In the genomic region with DNA sequence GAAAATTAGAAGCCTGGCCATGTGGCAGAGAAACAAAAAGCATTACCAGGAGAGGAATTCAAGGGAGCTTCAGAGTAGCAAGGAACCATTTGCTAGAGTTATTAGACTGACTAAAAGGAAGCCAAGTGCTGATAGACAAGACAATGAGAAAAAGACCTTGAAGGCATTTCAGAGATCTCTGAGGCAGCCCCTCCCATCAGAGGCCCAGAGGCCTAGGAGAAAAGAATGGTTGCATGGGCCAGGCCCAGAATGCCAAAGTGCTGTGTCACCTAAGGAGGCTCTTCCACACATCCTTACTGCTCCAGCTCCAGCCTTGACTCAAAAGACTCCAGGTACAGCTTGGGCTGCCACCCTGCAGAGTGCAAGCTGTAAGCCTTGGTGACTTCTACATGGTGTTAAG, we compare ENCODE assay signal across 25 cellular contexts.
A peak's percentile ranks its signal among the peaks of the same experiment; 100 is the strongest.
DNase-seq lines count a peak whose midpoint lies in the region; ATAC-seq and TF ChIP-seq lines count a peak whose summit lies in the region.
"Had no signal": no experiment of that assay in that cellular context is flagged by ENCODE, and none has a peak within 500 bp of the region (broad histone marks: within the 10 kb centered on the region; RNA-seq: fewer than 3 reads in every experiment).

No MANE protein-coding gene starts in this region.

- peak; percentile 39 for DNase-seq in AG20443 (ENCODE audit: low spot score)
- DNase-seq in mammary epithelial cell = no peak
- peak; percentile 40 for DNase-seq in iris pigment epithelial cell (ENCODE audit: low read depth)
- DNase-seq: activated CD4-positive, alpha-beta T cell treated with anti-CD3 and anti-CD28 coated beads for 4 hours; activated naive CD8-positive, alpha-beta T cell treated with anti-CD3 and anti-CD28 coated beads, Interleukin-2, amount 10 ng/mL, durations not matched to agents 7 days and 5 days; cortex of kidney; gastrocnemius medialis; GF-D8; Kasumi-1; left colon; midbrain; NCI-H1105 treated with DMSO at 0.1 percent for 48 hours; NCI-H2081 treated with DMSO at 0.1 percent for 48 hours; NCI-H526; pancreas; right cardiac atrium; Right ventricle myocardium superior; T-helper 1 cell had no signal

- no peak overlapping the region for H3K9ac ChIP-seq in mammary epithelial cell (ENCODE audit: insufficient read depth, low read length)

- H3K4me2 ChIP-seq in mammary epithelial cell (ENCODE audit: insufficient read depth, low read depth, low read length) = no peak overlapping the region

- no peaks in the 10 kb centered on the region for H3K79me2 ChIP-seq in mammary epithelial cell (ENCODE audit: insufficient read depth, low read length)

- CTCF ChIA-PET in HEK293 (lab: Yijun Ruan, JAX) (no interaction called here), mammary epithelial cell (lab: Charles Lee; ENCODE audit: low non-redundant PET) (no interaction called here)

- H3K4me3 ChIP-seq in HEK293 (ENCODE audit: low read depth, low read length) = no peak overlapping the region
- no peak overlapping the region for H3K4me3 ChIP-seq in mammary epithelial cell (replicated peaks in 1 of 3; ENCODE audit: insufficient read depth in 1 of 3, low read depth in 2 of 3, low read length in 3 of 3)
- H3K4me3 ChIP-seq: gastrocnemius medialis, pancreas, suprapubic skin had no signal

- TF ChIP-seq CTCF in HEK293 (tag by site-specific recombination; IDR thresholded peaks at IDR 0.05) (no peak), mammary epithelial cell (conservative IDR thresholded peaks at IDR 0.05 in 1 of 2, IDR thresholded peaks at IDR 0.05 in 1 of 2; ENCODE audit: extremely low read depth in 1 of 2, insufficient read depth in 1 of 2, low read depth in 1 of 2, low read length in 2 of 2) (no peak)

- no peaks in the 10 kb centered on the region for H4K20me1 ChIP-seq in mammary epithelial cell (ENCODE audit: insufficient read depth, low read length)

- peak overlapping the region; percentile 6 for H2AFZ ChIP-seq in mammary epithelial cell (ENCODE audit: low read depth, low read length)

- intact Hi-C loops in mammary epithelial cell (cut with micrococcal nuclease) = no loop called here

- H3K27ac ChIP-seq in HEK293 (ENCODE audit: extremely low read depth, low read depth, low read length) = no peak overlapping the region
- no peak overlapping the region for H3K27ac ChIP-seq in mammary epithelial cell (ENCODE audit: insufficient read depth, low read depth, low read length)
- H3K27ac ChIP-seq: C4-2B, gastrocnemius medialis, pancreas, suprapubic skin had no signal

- H3K36me3 ChIP-seq in HEK293 (ENCODE audit: control insufficient read depth in 2 of 2, insufficient read depth in 1 of 2, low read length in 2 of 2) = no peaks in the 10 kb centered on the region
- H3K36me3 ChIP-seq in mammary epithelial cell (ENCODE audit: insufficient read depth, low read length) = no peaks in the 10 kb centered on the region
- H3K36me3 ChIP-seq: gastrocnemius medialis, pancreas, suprapubic skin had no signal

- dilution Hi-C loops in mammary epithelial cell (cut with HindIII; ENCODE audit: low sequenced_read_pairs) = no loop called here

- no peaks in the 10 kb centered on the region for H3K9me3 ChIP-seq in HEK293 (ENCODE audit: control insufficient read depth, insufficient read depth, low read depth, low read length)
- no peaks in the 10 kb centered on the region for H3K9me3 ChIP-seq in mammary epithelial cell (replicated peaks; ENCODE audit: insufficient read depth, low read length)
- H3K9me3 ChIP-seq: gastrocnemius medialis, pancreas, suprapubic skin had no signal

- POLR2A ChIA-PET in HEK293 (lab: Yijun Ruan, JAX) = no interaction called here

- H3K27me3 ChIP-seq in mammary epithelial cell (ENCODE audit: insufficient read depth, low read length) = no peaks in the 10 kb centered on the region
- H3K27me3 ChIP-seq: gastrocnemius medialis, pancreas, suprapubic skin had no signal

- ATAC-seq in HG02642 (IDR thresholded peaks at IDR 0.05; ENCODE audit: poor library complexity, unreplicated experiment) = no peak
- ATAC-seq in GM18517 (IDR thresholded peaks at IDR 0.05; ENCODE audit: unreplicated experiment) = no peak
- no peak for ATAC-seq in HG02798 (IDR thresholded peaks at IDR 0.05; ENCODE audit: poor library complexity, unreplicated experiment)
- no peak for ATAC-seq in GM18498 (IDR thresholded peaks at IDR 0.05; ENCODE audit: unreplicated experiment)
- ATAC-seq: gastrocnemius medialis, left colon, pancreas, right cardiac atrium had no signal

- BruUV-seq in mammary epithelial cell (replicated peaks; lab: Mats Ljungman, UMichigan) = no TSS peak

- in situ Hi-C loops in mammary epithelial cell (cut with MboI; ENCODE audit: low sequenced_read_pairs in 2 of 2) = no loop called here

- no peaks in the 10 kb centered on the region for H3K4me1 ChIP-seq in HEK293 (ENCODE audit: control insufficient read depth, insufficient read depth, low read length)
- H3K4me1 ChIP-seq in mammary epithelial cell (ENCODE audit: insufficient read depth, low read length) = peaks cover 15% of the 10 kb centered on the region
- H3K4me1 ChIP-seq: gastrocnemius medialis, pancreas had no signal

TF ChIP-seq in HEK293, 187 proteins besides CTCF, POLR2A, EP300 and RAD21:
- TF ChIP-seq, protein P1, sequence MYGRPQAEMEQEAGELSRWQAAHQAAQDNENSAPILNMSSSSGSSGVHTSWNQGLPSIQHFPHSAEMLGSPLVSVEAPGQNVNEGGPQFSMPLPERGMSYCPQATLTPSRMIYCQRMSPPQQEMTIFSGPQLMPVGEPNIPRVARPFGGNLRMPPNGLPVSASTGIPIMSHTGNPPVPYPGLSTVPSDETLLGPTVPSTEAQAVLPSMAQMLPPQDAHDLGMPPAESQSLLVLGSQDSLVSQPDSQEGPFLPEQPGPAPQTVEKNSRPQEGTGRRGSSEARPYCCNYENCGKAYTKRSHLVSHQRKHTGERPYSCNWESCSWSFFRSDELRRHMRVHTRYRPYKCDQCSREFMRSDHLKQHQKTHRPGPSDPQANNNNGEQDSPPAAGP (tag by site-specific recombination; IDR thresholded peaks at IDR 0.05) = no peak
- TF ChIP-seq ZNF585B (tag by site-specific recombination; IDR thresholded peaks at IDR 0.05) = peak; percentile 70
